ENCODE assay signal across 16 cellular contexts in genomic region chr16:81806696-81807095, GRCh38. TPM values are rescaled to one million over a fixed set of nuclear protein-coding genes. Genes with fewer than 3 reads are reported as not detected.
DNase-seq lines count a peak whose midpoint lies in the region; ATAC-seq, FAIRE-seq and TF ChIP-seq lines count a peak whose summit lies in the region.
"Had no signal": no experiment of that assay in that cellular context is flagged by ENCODE, and none has a peak within 500 bp of the region (broad histone marks: within the 10 kb centered on the region; RNA-seq: fewer than 3 reads in every experiment).

No MANE protein-coding gene starts in this region.

- peaks cover 10 to 17% (median 12%) of the 10 kb centered on the region in 3 donors for H3K36me3 Mint-ChIP-seq in immature natural killer cell
- peaks cover 72% of the 10 kb centered on the region for H3K36me3 Mint-ChIP-seq in stimulated activated memory B cell treated with anti-CD40 and anti-IgM and Interleukin-4, amounts not matched to agents 10 μg/mL and 1 μg/mL and 100 μg/mL, for 72 hours
- no peaks in the 10 kb centered on the region for H3K36me3 Mint-ChIP-seq in T-helper 17 cell (ENCODE audit: low read depth)

- H3K27me3 Mint-ChIP-seq in immature natural killer cell (ENCODE audit: low read depth in 3 of 3) (peaks cover 4 to 21% (median 13%) of the 10 kb centered on the region in 3 donors), T-helper 17 cell (no peaks in the 10 kb centered on the region)
- H3K27me3 Mint-ChIP-seq in stimulated activated memory B cell treated with anti-CD40 and anti-IgM and Interleukin-4, amounts not matched to agents 10 μg/mL and 1 μg/mL and 100 μg/mL, for 72 hours = no peaks in the 10 kb centered on the region

- intact Hi-C loops in OCI-LY7 (cut with micrococcal nuclease; ENCODE audit: unreplicated experiment) (no loop called here), left ventricle myocardium inferior (cut with micrococcal nuclease) (no loop called here)

- H3K36me3 ChIP-seq in OCI-LY7 (ENCODE audit: insufficient read depth, low read length) = peaks cover 79% of the 10 kb centered on the region
- no peaks in the 10 kb centered on the region for H3K36me3 ChIP-seq in left ventricle myocardium inferior
- H3K36me3 ChIP-seq: MG63 had no signal

- peaks cover 76 to 82% of the 10 kb centered on the region in 2 donors for H3K4me1 Mint-ChIP-seq in immature natural killer cell
- H3K4me1 Mint-ChIP-seq in stimulated activated memory B cell treated with anti-CD40 and anti-IgM and Interleukin-4, amounts not matched to agents 10 μg/mL and 1 μg/mL and 100 μg/mL, for 72 hours = peaks cover 97% of the 10 kb centered on the region
- H3K4me1 Mint-ChIP-seq in T-helper 17 cell = no peaks in the 10 kb centered on the region

- H2AFZ ChIP-seq in OCI-LY7 (ENCODE audit: low read length) = no peak overlapping the region

- peak overlapping the region; percentile 71 to 99 (median 98) for H3K27ac Mint-ChIP-seq in immature natural killer cell
- peak overlapping the region; percentile 99 for H3K27ac Mint-ChIP-seq in stimulated activated memory B cell treated with anti-CD40 and anti-IgM and Interleukin-4, amounts not matched to agents 10 μg/mL and 1 μg/mL and 100 μg/mL, for 72 hours
- no peak overlapping the region for H3K27ac Mint-ChIP-seq in T-helper 17 cell

- CTCF ChIA-PET in OCI-LY7 (lab: Charles Lee; ENCODE audit: unreplicated experiment) = interaction anchor here (1.6 kb wide), 1 partner anchor 26 kb away, joined by 3 read pairs; no protein-coding TSS in a partner anchor

- peaks cover 92% of the 10 kb centered on the region for H3K79me2 ChIP-seq in OCI-LY7 (ENCODE audit: insufficient read depth, low read depth, low read length)

- H3K9me3 ChIP-seq in OCI-LY7 (ENCODE audit: low read length) (0 out of 2 replicates have a peak, but pooled peaks cover 8% of the 10 kb centered on the region), T-helper 17 cell (ENCODE audit: control insufficient read depth, low read length, poor library complexity, severe bottlenecking) (no peaks in the 10 kb centered on the region), left ventricle myocardium inferior (replicated peaks) (no peaks in the 10 kb centered on the region)
- H3K9me3 ChIP-seq: MG63 had no signal

- H3K4me3 Mint-ChIP-seq in immature natural killer cell (peak overlapping the region in 3 of 5 donors; percentile 20 to 41 (median 25)), T-helper 17 cell (no peak overlapping the region)
- H3K4me3 Mint-ChIP-seq in stimulated activated memory B cell treated with anti-CD40 and anti-IgM and Interleukin-4, amounts not matched to agents 10 μg/mL and 1 μg/mL and 100 μg/mL, for 72 hours = peak overlapping the region; percentile 50

- H3K9me3 Mint-ChIP-seq in immature natural killer cell = no peaks in the 10 kb centered on the region
- H3K9me3 Mint-ChIP-seq in stimulated activated memory B cell treated with anti-CD40 and anti-IgM and Interleukin-4, amounts not matched to agents 10 μg/mL and 1 μg/mL and 100 μg/mL, for 72 hours = peaks cover 8% of the 10 kb centered on the region

- H3K27me3 ChIP-seq in left ventricle myocardium inferior (ENCODE audit: low read depth) = no peaks in the 10 kb centered on the region
- H3K27me3 ChIP-seq: MG63 had no signal

- peak overlapping the region; percentile 8 for H3K4me3 ChIP-seq in OCI-LY7 (ENCODE audit: low read depth, low read length, poor library complexity, severe bottlenecking)
- no peak overlapping the region for H3K4me3 ChIP-seq in left ventricle myocardium inferior
- H3K4me3 ChIP-seq: MG63 had no signal

- H3K4me2 ChIP-seq in OCI-LY7 (ENCODE audit: low read length) = peak overlapping the region; percentile 67

- H3K9me2 ChIP-seq in OCI-LY7 (ENCODE audit: insufficient read depth, low read length) = no peaks in the 10 kb centered on the region

- peak; percentile 36 for FAIRE-seq in GM12892 (lab: Jason Lieb, UNC)

- no peak for TF ChIP-seq POLR2A in GM12892 (IDR thresholded peaks at IDR 0.05; ENCODE audit: low read depth, low read length)

- DNase-seq in GM12892 (ENCODE audit: insufficient read length) = no peak
- DNase-seq in OCI-LY7 (ENCODE audit: low spot score) = no peak
- no peak for DNase-seq in immature natural killer cell
- DNase-seq in T-helper 17 cell = no peak
- DNase-seq in left ventricle myocardium inferior = no peak
- DNase-seq: DND-41; GDM1; MG63; NCI-H1105 treated with DMSO at 0.1 percent for 48 hours; NCI-H187; NCI-H345; NCI-H69; NK-92 treated with Interleukin-12 subunit alpha and Interleukin-12 subunit beta, amount 100 ng/mL, for 24 hours; RPMI8226 had no signal

- no TSS peak for BruUV-seq in OCI-LY7 (replicated peaks; lab: Mats Ljungman, UMichigan)

- POLR2A ChIA-PET in OCI-LY7 (lab: Charles Lee) = interaction anchor here (0.5 to 4.0 kb wide), 12 partner anchors 11 to 124 kb away, joined by 3 to 63 read pairs (median 6); no protein-coding TSS in a partner anchor

- TF ChIP-seq CTCF in OCI-LY7 (conservative IDR thresholded peaks at IDR 0.05; ENCODE audit: low read length) (no peak), left ventricle myocardium inferior (IDR thresholded peaks at IDR 0.05; ENCODE audit: borderline replicate concordance) (no peak)

- no peaks in the 10 kb centered on the region for H4K20me1 ChIP-seq in OCI-LY7 (ENCODE audit: insufficient read depth, low read length)

- H3K27ac ChIP-seq in OCI-LY7 (ENCODE audit: low read depth, low read length, poor library complexity, severe bottlenecking) (peak overlapping the region; percentile 95), left ventricle myocardium inferior (replicated peaks) (no peak overlapping the region)

- no peak for ATAC-seq in stimulated activated memory B cell treated with anti-CD40 and anti-IgM and Interleukin-4, amounts not matched to agents 10 μg/mL and 1 μg/mL and 100 μg/mL, for 72 hours
- ATAC-seq in T-helper 17 cell = no peak
- ATAC-seq in HG02938 (IDR thresholded peaks at IDR 0.05; ENCODE audit: unreplicated experiment) = no peak

- H3K4me1 ChIP-seq in OCI-LY7 (ENCODE audit: insufficient read depth, low read length, poor library complexity, severe bottlenecking) (peaks cover 93% of the 10 kb centered on the region), left ventricle myocardium inferior (no peaks in the 10 kb centered on the region)

RNA-seq across cellular contexts. Expression of gene PLCG2, which starts 27.6 kb away (rescaled TPM):
- 137 TPM for polyA plus RNA-seq in GM12892 (2012; ENCODE audit: missing spikeins)
- 196 and 198 TPM in 2 replicates for total RNA-seq in OCI-LY7 (2014; rRNA removed; shearing (Covaris generic))
- total RNA-seq in OCI-LY7 (2022) = 464 and 485 TPM in 2 replicates
- polyA plus RNA-seq in immature natural killer cell = 10 to 100 TPM; 24.4 to 91.6 (median 46.4) TPM
- 10 to 100 TPM in 1 of 2 donors, 1 to 10 TPM in 1; 4.2 to 16.2 TPM for total RNA-seq in T-helper 17 cell
- 5.6 TPM for total RNA-seq in left ventricle myocardium inferior

Comparison
In these comparisons a context has a peak if more than half of its experiments do, and no peak if none do; other contexts are left out.
1. RNA of gene PLCG2, which starts 27.6 kb away (total RNA-seq): 196 to 485 TPM in OCI-LY7; 4.2 to 16.2 TPM in T-helper 17 cell and 5.6 TPM in left ventricle myocardium inferior (single experiment); every median in the first group is over 10 times any median in the second.